29 cellular contexts compared by ENCODE assay signal in genomic region chr11:85806876-85807275, GRCh38. TPM values are rescaled to one million over a fixed set of nuclear protein-coding genes. Genes with fewer than 3 reads are reported as not detected.
A peak's percentile ranks its signal among the peaks of the same experiment; 100 is the strongest.
DNase-seq lines count a peak whose midpoint lies in the region; ATAC-seq, FAIRE-seq and TF ChIP-seq lines count a peak whose summit lies in the region.
"Had no signal": no experiment of that assay in that cellular context is flagged by ENCODE, and none has a peak within 500 bp of the region (broad histone marks: within the 10 kb centered on the region; RNA-seq: fewer than 3 reads in every experiment).

No MANE protein-coding gene starts in this region.

- DNase-seq in IMR-90 (no peak), RWPE1 (ENCODE audit: low spot score) (no peak), fibroblast of pulmonary artery (ENCODE audit: low read depth) (peak; percentile 12), GM12891 (ENCODE audit: insufficient read length, low spot score) (no peak), ovary (no peak)
- DNase-seq in CD8-positive, alpha-beta memory T cell: no peak
- DNase-seq: activated CD4-positive, alpha-beta T cell treated with anti-CD3 and anti-CD28 coated beads, Interleukin-2, amount 10 ng/mL, durations not matched to agents 7 days and 5 days; activated naive CD4-positive, alpha-beta T cell treated with anti-CD3 and anti-CD28 coated beads for 36 hours; activated T-cell treated with anti-CD3 and anti-CD28 coated beads, Interleukin-2, amount 50 U/mL, for 4 hours; amniotic stem cell; brain microvascular endothelial cell; foreskin melanocyte; heart right ventricle; NCI-H510A treated with DMSO at 0.1 percent for 48 hours; NK-92 treated with Interleukin-12 subunit alpha and Interleukin-12 subunit beta, amount 100 ng/mL, for 24 hours; PC-3; SHP77 treated with DMSO at 0.1 percent for 48 hours; stimulated activated naive CD4-positive, alpha-beta T cell; T-helper 9 cell; WERI-Rb-1 had no signal

- peaks cover 8% of the 10 kb centered on the region; the same call in 1 of the 2 replicates for H3K9me1 ChIP-seq in IMR-90 (ENCODE audit: insufficient read depth, low read length)

- no TSS peak for BruUV-seq in IMR-90 (replicated peaks; lab: Mats Ljungman, UMichigan)

- H2BK15ac ChIP-seq in IMR-90 (ENCODE audit: low read depth, low read length): 0 out of 3 replicates have a peak overlapping the region, but pooled peaks have one; percentile 25

- peak overlapping the region; percentile 68 for H2AK5ac ChIP-seq in IMR-90 (ENCODE audit: low read depth, low read length)

- peak overlapping the region in 2 of 7 donors; percentile 10 to 51 for H3K4me3 Mint-ChIP-seq in CD8-positive, alpha-beta memory T cell
- H3K4me3 Mint-ChIP-seq: activated CD4-positive, alpha-beta T cell treated with anti-CD3 and anti-CD28 coated beads, Interleukin-2, amount 10 ng/mL, durations not matched to agents 7 days and 5 days; activated naive CD4-positive, alpha-beta T cell treated with anti-CD3 and anti-CD28 coated beads for 36 hours; activated T-cell treated with anti-CD3 and anti-CD28 coated beads, Interleukin-2, amount 50 U/mL, for 4 hours had no signal

- peak overlapping the region; percentile 67 for H2BK120ac ChIP-seq in IMR-90 (ENCODE audit: low read depth, low read length)

- peak overlapping the region in 3 of 8 donors; percentile 14 to 43 (median 24) for H3K27ac Mint-ChIP-seq in CD8-positive, alpha-beta memory T cell
- H3K27ac Mint-ChIP-seq: activated CD4-positive, alpha-beta T cell treated with anti-CD3 and anti-CD28 coated beads, Interleukin-2, amount 10 ng/mL, durations not matched to agents 7 days and 5 days; activated naive CD4-positive, alpha-beta T cell treated with anti-CD3 and anti-CD28 coated beads for 36 hours; progenitor cell of endocrine pancreas had no signal

- H4K91ac ChIP-seq in IMR-90 (ENCODE audit: insufficient read depth, low read depth, low read length): peak overlapping the region; percentile 14; the same call in 1 of the 2 replicates

- H3K27ac ChIP-seq in 22Rv1 (peak overlapping the region; percentile 46), IMR-90 (ENCODE audit: insufficient read depth, low read length) (peak overlapping the region; percentile 52; the same call in 1 of the 2 replicates), RWPE1 (peak overlapping the region; percentile 31; the same call in 1 of the 2 replicates), ovary (no peak overlapping the region)
- H3K27ac ChIP-seq in CD8-positive, alpha-beta memory T cell (ENCODE audit: low read depth, low read length): no peak overlapping the region
- H3K27ac ChIP-seq: brain microvascular endothelial cell, heart right ventricle, WERI-Rb-1 had no signal

- no peak overlapping the region for H3K56ac ChIP-seq in IMR-90 (ENCODE audit: extremely low read depth, insufficient read depth, low read length)

- POLR2A ChIA-PET in IMR-90 (lab: Charles Lee; ENCODE audit: unreplicated experiment): no interaction called here
- POLR2A ChIA-PET in RWPE1 (lab: Yijun Ruan, JAX; ENCODE audit: low non-redundant PET): no interaction called here
- POLR2A ChIA-PET in CD8-positive, alpha-beta memory T cell (lab: Charles Lee): no interaction called here

- dilution Hi-C loops in IMR-90 (cut with HindIII; ENCODE audit: low sequenced_read_pairs, unreplicated experiment): no loop called here

- peaks cover 0 to 1% of the 10 kb centered on the region in 2 donors for H3K27me3 Mint-ChIP-seq in CD8-positive, alpha-beta memory T cell
- H3K27me3 Mint-ChIP-seq: activated CD4-positive, alpha-beta T cell treated with anti-CD3 and anti-CD28 coated beads, Interleukin-2, amount 10 ng/mL, durations not matched to agents 7 days and 5 days had no signal

- no peak overlapping the region for H2AFZ ChIP-seq in IMR-90 (replicated peaks; ENCODE audit: low read length, poor library complexity)

- H3K4ac ChIP-seq in IMR-90 (ENCODE audit: low read depth, low read length): peak overlapping the region; percentile 47

- peak overlapping the region in 1 of 2 experiments; percentile 70; a peak in 2 of 4 replicates for H4K8ac ChIP-seq in IMR-90 (ENCODE audit: low read depth in 2 of 2, low read length in 2 of 2)

- intact Hi-C loops in IMR-90 (cut with micrococcal nuclease) (no loop called here), ovary (cut with DNase I) (no loop called here)

- ATAC-seq in IMR-90 (ENCODE audit: low read depth): no peak
- no peak for ATAC-seq in HG02938 (IDR thresholded peaks at IDR 0.05; ENCODE audit: unreplicated experiment)
- ATAC-seq: activated T-cell treated with anti-CD3 and anti-CD28 coated beads, Interleukin-2, amount 50 U/mL, for 4 hours; heart right ventricle; PC-3; sciatic nerve had no signal

- H3K79me1 ChIP-seq in IMR-90 (ENCODE audit: low read depth in 1 of 2, low read length in 2 of 2): peaks cover 22 to 42% of the 10 kb centered on the region in 2 experiments

- H4K20me1 ChIP-seq in IMR-90 (ENCODE audit: insufficient read depth, low read length): no peaks in the 10 kb centered on the region

- peak overlapping the region; percentile 47 for H2BK5ac ChIP-seq in IMR-90 (ENCODE audit: low read depth, low read length, poor library complexity, severe bottlenecking)

- no peak for FAIRE-seq in GM12891 (lab: Jason Lieb, UNC)
- FAIRE-seq: GM12892 had no signal

- H3K4me1 ChIP-seq in IMR-90 (ENCODE audit: control insufficient read depth, insufficient read depth, low read length) (peaks cover 10% of the 10 kb centered on the region), ovary (ENCODE audit: insufficient read depth) (peaks cover 3% of the 10 kb centered on the region)
- peaks cover 26% of the 10 kb centered on the region for H3K4me1 ChIP-seq in CD8-positive, alpha-beta memory T cell (ENCODE audit: insufficient read depth, low read length)

- in situ Hi-C loops in IMR-90 (cut with MboI; ENCODE audit: low sequenced_read_pairs): no loop called here

- no peaks in the 10 kb centered on the region for H3K9me3 Mint-ChIP-seq in CD8-positive, alpha-beta memory T cell
- H3K9me3 Mint-ChIP-seq: activated naive CD4-positive, alpha-beta T cell treated with anti-CD3 and anti-CD28 coated beads for 36 hours; activated T-cell treated with anti-CD3 and anti-CD28 coated beads, Interleukin-2, amount 50 U/mL, for 4 hours had no signal

- H4K5ac ChIP-seq in IMR-90 (ENCODE audit: low read depth, low read length): peak overlapping the region; percentile 58

- no peak for TF ChIP-seq EP300 in ovary (IDR thresholded peaks at IDR 0.05)

- peak overlapping the region; percentile 61 for H3K23ac ChIP-seq in IMR-90 (ENCODE audit: low read depth, low read length)

- H3K9me3 ChIP-seq in IMR-90 (ENCODE audit: control insufficient read depth, insufficient read depth, low read length) (no peaks in the 10 kb centered on the region), ovary (no peaks in the 10 kb centered on the region)
- no peaks in the 10 kb centered on the region for H3K9me3 ChIP-seq in CD8-positive, alpha-beta memory T cell (ENCODE audit: low read length)
- H3K9me3 ChIP-seq: heart right ventricle had no signal

- H3K36me3 ChIP-seq in IMR-90 (ENCODE audit: control insufficient read depth, insufficient read depth, low read length): no peaks in the 10 kb centered on the region
- H3K36me3 ChIP-seq in ovary: no peaks in the 10 kb centered on the region
- no peaks in the 10 kb centered on the region for H3K36me3 ChIP-seq in CD8-positive, alpha-beta memory T cell (ENCODE audit: insufficient read depth, low read length)
- H3K36me3 ChIP-seq: brain microvascular endothelial cell, heart right ventricle, WERI-Rb-1 had no signal

- TF ChIP-seq CTCF in 22Rv1 (IDR thresholded peaks at IDR 0.05) (no peak), IMR-90 (conservative IDR thresholded peaks at IDR 0.05; ENCODE audit: low read depth, low read length) (no peak), RWPE1 (conservative IDR thresholded peaks at IDR 0.05; ENCODE audit: low read depth) (no peak), fibroblast of pulmonary artery (IDR thresholded peaks at IDR 0.05; ENCODE audit: low read length, missing control alignments) (no peak), ovary (IDR thresholded peaks at IDR 0.05) (no peak)

- 100% methylated on average over 2 of the region's 2 CpGs; no CpG with 5 or more reads in 1 of the 2 experiments for WGBS in IMR-90 (ENCODE audit: extremely low coverage in 2 of 2, insufficient read length in 1 of 2), 2 experiments
- 84 to 91% (median 86%) methylated on average over 2 of the region's 2 CpGs for WGBS in ovary, 3 donors

- H3K4me2 ChIP-seq in IMR-90 (ENCODE audit: low read depth, low read length): no peak overlapping the region

- peak overlapping the region; percentile 60 for H2BK20ac ChIP-seq in IMR-90 (ENCODE audit: low read depth, low read length)

- H3K14ac ChIP-seq in IMR-90 (replicated peaks; ENCODE audit: low read depth, low read length): peak overlapping the region; percentile 64; the same call in 1 of the 2 replicates

- H3K4me3 ChIP-seq in IMR-90 (ENCODE audit: insufficient read depth, low read depth, low read length): no peak overlapping the region
- H3K4me3 ChIP-seq in fibroblast of pulmonary artery (replicated peaks; ENCODE audit: low read depth, low read length): no peak overlapping the region
- no peak overlapping the region for H3K4me3 ChIP-seq in ovary
- no peak overlapping the region for H3K4me3 ChIP-seq in CD8-positive, alpha-beta memory T cell (ENCODE audit: low read length)
- H3K4me3 ChIP-seq: heart right ventricle, lung had no signal

- peak overlapping the region; percentile 78 for H3K18ac ChIP-seq in IMR-90 (ENCODE audit: low read depth, low read length)

- H3K9ac ChIP-seq in IMR-90 (ENCODE audit: low read depth, low read length): no peak overlapping the region; the same call in 1 of the 2 replicates

- H3K36me3 Mint-ChIP-seq in CD8-positive, alpha-beta memory T cell: peaks cover 0 to 12% (median 12%) of the 10 kb centered on the region in 3 donors

- TF ChIP-seq POLR2A in IMR-90 (IDR thresholded peaks at IDR 0.05; ENCODE audit: low read depth, low read length) (no peak), GM12891 (IDR thresholded peaks at IDR 0.05; ENCODE audit: low read depth, low read length) (no peak), ovary (IDR thresholded peaks at IDR 0.05) (no peak)

- H3K4me1 Mint-ChIP-seq in CD8-positive, alpha-beta memory T cell: peaks cover 68 to 83% (median 81%) of the 10 kb centered on the region in 3 donors

- H3K27me3 ChIP-seq in IMR-90 (ENCODE audit: control insufficient read depth, insufficient read depth, low read length): no peaks in the 10 kb centered on the region
- H3K27me3 ChIP-seq in ovary: no peaks in the 10 kb centered on the region
- H3K27me3 ChIP-seq in CD8-positive, alpha-beta memory T cell (ENCODE audit: insufficient read depth, low read length, poor library complexity, severe bottlenecking): no peaks in the 10 kb centered on the region
- H3K27me3 ChIP-seq: brain microvascular endothelial cell had no signal

- H2AK9ac ChIP-seq in IMR-90 (replicated peaks; ENCODE audit: low read depth, low read length, poor library complexity): peak overlapping the region; percentile 56

- TF ChIP-seq RAD21 in IMR-90 (IDR thresholded peaks at IDR 0.05; ENCODE audit: low read length): no peak

- CTCF ChIA-PET in IMR-90 (lab: Yijun Ruan, JAX) (no interaction called here), RWPE1 (lab: Yijun Ruan, JAX) (interaction anchor here (0.9 kb wide), 1 partner anchor 106 kb away, joined by 3 read pairs; no protein-coding TSS in a partner anchor)
- CTCF ChIA-PET in CD8-positive, alpha-beta memory T cell (lab: Charles Lee): no interaction called here

RNA-seq across cellular contexts. Expression of gene SYTL2, which starts 4.1 kb away (rescaled TPM):
- total RNA-seq in IMR-90 (2012; rRNA removed): 45.2 and 59.4 TPM in 2 replicates
- 49.5 and 70.0 TPM in 2 replicates for polyA plus RNA-seq in IMR-90 (2012; rRNA removed)
- polyA plus RNA-seq in IMR-90 (2012; cell fraction: cytosol; rRNA removed): 13.7 and 35.1 TPM in 2 replicates
- polyA plus RNA-seq in IMR-90 (2012; cell fraction: nucleus; rRNA removed; ENCODE audit: low replicate concordance): 31.2 and 414 TPM in 2 replicates
- 0.15 TPM for polyA plus RNA-seq in GM12891 (2012; ENCODE audit: low read depth, missing spikeins)
- 10 to 100 TPM in 2 of 7 donors, 1 to 10 TPM in 5; 4.2 to 13.7 (median 8.2) TPM for total RNA-seq in ovary
- polyA plus RNA-seq in ovary: 10 to 100 TPM in 1 of 2 donors, 1 to 10 TPM in 1; 7.9 to 26.1 TPM
- total RNA-seq in CD8-positive, alpha-beta memory T cell: 10 to 100 TPM; 12.4 to 13.2 TPM
- polyA plus RNA-seq in CD8-positive, alpha-beta memory T cell: 52.3 TPM

RNA-seq across cellular contexts. Expression of gene CCDC83, which starts 48.3 kb away (rescaled TPM):
- total RNA-seq in IMR-90 (2012; rRNA removed) (not detected in 2 replicates), ovary (not detected)
- polyA plus RNA-seq in IMR-90 (2012; rRNA removed) (not detected in 2 replicates), ovary (not detected)
- not detected in 2 replicates for polyA plus RNA-seq in IMR-90 (2012; cell fraction: cytosol; rRNA removed)
- not detected in 2 replicates for polyA plus RNA-seq in IMR-90 (2012; cell fraction: nucleus; rRNA removed; ENCODE audit: low replicate concordance)
- polyA plus RNA-seq in GM12891 (2012; ENCODE audit: low read depth, missing spikeins): not detected
- total RNA-seq in CD8-positive, alpha-beta memory T cell: not detected
- polyA plus RNA-seq in CD8-positive, alpha-beta memory T cell: not detected
- total RNA-seq: activated CD4-positive, alpha-beta T cell treated with anti-CD3 and anti-CD28 coated beads, Interleukin-2, amount 10 ng/mL, durations not matched to agents 7 days and 5 days; activated naive CD4-positive, alpha-beta T cell treated with anti-CD3 and anti-CD28 coated beads for 36 hours; activated T-cell treated with anti-CD3 and anti-CD28 coated beads, Interleukin-2, amount 50 U/mL, for 4 hours; epithelial cell of proximal tubule; heart right ventricle; lung; progenitor cell of endocrine pancreas; sciatic nerve; temporal lobe; urinary bladder had no signal
- polyA plus RNA-seq: heart right ventricle, lung, urinary bladder had no signal

Comparison
In these comparisons a context has a peak if more than half of its experiments do, and no peak if none do; other contexts are left out.
1. H3K27ac ChIP-seq: peak in 22Rv1 (single experiment), IMR-90 (single experiment) and RWPE1 (single experiment); none in ovary (0 of 2) and CD8-positive, alpha-beta memory T cell (single experiment).